1 cellular context compared by ENCODE assay signal in the genomic region with DNA sequence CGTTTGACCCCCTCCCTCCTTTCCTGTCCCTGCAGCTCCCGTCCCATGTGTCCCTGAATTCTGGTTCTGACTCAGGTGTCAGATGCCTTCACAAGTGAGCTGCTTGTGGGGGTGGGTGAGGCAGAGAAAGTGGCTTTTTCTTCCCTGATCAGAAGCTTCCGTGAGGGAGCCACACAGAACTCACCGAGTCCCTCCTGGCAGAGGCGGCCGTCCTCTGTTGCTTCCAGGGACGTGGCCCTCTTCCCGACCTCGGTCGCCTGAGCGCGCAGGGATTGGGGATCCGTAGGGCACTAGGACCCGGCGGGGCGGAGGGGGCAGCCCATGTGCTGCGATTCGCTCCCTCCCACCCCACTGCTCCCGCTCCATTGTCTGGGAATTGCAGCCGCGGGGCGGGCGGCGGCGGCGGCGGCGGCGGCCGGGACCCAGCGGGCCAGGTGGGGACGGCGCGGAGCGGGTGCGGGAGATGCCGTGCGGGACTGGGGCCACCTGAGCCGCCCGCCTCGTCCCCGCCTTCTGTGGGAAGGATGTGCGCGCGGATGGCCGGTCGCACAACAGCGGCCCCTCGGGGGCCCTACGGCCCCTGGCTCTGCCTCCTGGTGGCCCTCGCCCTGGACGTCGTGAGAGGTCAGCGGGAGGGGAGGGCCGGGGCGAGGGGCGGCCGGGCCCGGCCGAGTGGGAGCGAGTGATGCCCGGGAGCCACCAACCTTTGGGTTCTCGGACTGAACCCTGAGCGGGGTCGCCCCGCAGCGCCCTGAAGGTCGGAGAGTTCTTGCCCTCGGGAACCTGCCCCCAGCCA.
A peak's percentile ranks its signal among the peaks of the same experiment; 100 is the strongest.
TF ChIP-seq lines count a peak whose summit lies in the region.

A gene with protein sequence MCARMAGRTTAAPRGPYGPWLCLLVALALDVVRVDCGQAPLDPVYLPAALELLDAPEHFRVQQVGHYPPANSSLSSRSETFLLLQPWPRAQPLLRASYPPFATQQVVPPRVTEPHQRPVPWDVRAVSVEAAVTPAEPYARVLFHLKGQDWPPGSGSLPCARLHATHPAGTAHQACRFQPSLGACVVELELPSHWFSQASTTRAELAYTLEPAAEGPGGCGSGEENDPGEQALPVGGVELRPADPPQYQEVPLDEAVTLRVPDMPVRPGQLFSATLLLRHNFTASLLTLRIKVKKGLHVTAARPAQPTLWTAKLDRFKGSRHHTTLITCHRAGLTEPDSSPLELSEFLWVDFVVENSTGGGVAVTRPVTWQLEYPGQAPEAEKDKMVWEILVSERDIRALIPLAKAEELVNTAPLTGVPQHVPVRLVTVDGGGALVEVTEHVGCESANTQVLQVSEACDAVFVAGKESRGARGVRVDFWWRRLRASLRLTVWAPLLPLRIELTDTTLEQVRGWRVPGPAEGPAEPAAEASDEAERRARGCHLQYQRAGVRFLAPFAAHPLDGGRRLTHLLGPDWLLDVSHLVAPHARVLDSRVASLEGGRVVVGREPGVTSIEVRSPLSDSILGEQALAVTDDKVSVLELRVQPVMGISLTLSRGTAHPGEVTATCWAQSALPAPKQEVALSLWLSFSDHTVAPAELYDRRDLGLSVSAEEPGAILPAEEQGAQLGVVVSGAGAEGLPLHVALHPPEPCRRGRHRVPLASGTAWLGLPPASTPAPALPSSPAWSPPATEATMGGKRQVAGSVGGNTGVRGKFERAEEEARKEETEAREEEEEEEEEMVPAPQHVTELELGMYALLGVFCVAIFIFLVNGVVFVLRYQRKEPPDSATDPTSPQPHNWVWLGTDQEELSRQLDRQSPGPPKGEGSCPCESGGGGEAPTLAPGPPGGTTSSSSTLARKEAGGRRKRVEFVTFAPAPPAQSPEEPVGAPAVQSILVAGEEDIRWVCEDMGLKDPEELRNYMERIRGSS (plus strand): TSS at position 351 of the 796 bp plus-strand sequence. CDS start 174 bp downstream, at position 525.

TF ChIP-seq in GM12878, 131 proteins besides CTCF, POLR2A, EP300 and RAD21 (continued from another document and continues in another):
- TF ChIP-seq, protein P1, sequence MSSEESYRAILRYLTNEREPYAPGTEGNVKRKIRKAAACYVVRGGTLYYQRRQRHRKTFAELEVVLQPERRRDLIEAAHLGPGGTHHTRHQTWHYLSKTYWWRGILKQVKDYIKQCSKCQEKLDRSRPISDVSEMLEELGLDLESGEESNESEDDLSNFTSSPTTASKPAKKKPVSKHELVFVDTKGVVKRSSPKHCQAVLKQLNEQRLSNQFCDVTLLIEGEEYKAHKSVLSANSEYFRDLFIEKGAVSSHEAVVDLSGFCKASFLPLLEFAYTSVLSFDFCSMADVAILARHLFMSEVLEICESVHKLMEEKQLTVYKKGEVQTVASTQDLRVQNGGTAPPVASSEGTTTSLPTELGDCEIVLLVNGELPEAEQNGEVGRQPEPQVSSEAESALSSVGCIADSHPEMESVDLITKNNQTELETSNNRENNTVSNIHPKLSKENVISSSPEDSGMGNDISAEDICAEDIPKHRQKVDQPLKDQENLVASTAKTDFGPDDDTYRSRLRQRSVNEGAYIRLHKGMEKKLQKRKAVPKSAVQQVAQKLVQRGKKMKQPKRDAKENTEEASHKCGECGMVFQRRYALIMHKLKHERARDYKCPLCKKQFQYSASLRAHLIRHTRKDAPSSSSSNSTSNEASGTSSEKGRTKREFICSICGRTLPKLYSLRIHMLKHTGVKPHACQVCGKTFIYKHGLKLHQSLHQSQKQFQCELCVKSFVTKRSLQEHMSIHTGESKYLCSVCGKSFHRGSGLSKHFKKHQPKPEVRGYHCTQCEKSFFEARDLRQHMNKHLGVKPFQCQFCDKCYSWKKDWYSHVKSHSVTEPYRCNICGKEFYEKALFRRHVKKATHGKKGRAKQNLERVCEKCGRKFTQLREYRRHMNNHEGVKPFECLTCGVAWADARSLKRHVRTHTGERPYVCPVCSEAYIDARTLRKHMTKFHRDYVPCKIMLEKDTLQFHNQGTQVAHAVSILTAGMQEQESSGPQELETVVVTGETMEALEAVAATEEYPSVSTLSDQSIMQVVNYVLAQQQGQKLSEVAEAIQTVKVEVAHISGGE (CRISPR knock-in tag; IDR thresholded peaks at IDR 0.05): no peak
- no peak for TF ChIP-seq CBX5 (IDR thresholded peaks at IDR 0.05; ENCODE audit: low read depth)
- TF ChIP-seq LARP7 (IDR thresholded peaks at IDR 0.05): peak; percentile 59; the same call in 1 of the 2 replicates
- TF ChIP-seq MXI1 (IDR thresholded peaks at IDR 0.05; ENCODE audit: low read depth, low read length): no peak
- TF ChIP-seq, protein P2, sequence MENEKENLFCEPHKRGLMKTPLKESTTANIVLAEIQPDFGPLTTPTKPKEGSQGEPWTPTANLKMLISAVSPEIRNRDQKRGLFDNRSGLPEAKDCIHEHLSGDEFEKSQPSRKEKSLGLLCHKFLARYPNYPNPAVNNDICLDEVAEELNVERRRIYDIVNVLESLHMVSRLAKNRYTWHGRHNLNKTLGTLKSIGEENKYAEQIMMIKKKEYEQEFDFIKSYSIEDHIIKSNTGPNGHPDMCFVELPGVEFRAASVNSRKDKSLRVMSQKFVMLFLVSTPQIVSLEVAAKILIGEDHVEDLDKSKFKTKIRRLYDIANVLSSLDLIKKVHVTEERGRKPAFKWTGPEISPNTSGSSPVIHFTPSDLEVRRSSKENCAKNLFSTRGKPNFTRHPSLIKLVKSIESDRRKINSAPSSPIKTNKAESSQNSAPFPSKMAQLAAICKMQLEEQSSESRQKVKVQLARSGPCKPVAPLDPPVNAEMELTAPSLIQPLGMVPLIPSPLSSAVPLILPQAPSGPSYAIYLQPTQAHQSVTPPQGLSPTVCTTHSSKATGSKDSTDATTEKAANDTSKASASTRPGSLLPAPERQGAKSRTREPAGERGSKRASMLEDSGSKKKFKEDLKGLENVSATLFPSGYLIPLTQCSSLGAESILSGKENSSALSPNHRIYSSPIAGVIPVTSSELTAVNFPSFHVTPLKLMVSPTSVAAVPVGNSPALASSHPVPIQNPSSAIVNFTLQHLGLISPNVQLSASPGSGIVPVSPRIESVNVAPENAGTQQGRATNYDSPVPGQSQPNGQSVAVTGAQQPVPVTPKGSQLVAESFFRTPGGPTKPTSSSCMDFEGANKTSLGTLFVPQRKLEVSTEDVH (IDR thresholded peaks at IDR 0.05; ENCODE audit: low read depth, partially characterized antibody): no peak
- TF ChIP-seq POLR2AphosphoS2 (IDR thresholded peaks at IDR 0.05; ENCODE audit: low read depth, low read length): no peak
- TF ChIP-seq MTA3 (IDR thresholded peaks at IDR 0.05; ENCODE audit: borderline replicate concordance, low read length): no peak
- TF ChIP-seq SUZ12 (IDR thresholded peaks at IDR 0.05; ENCODE audit: unreplicated experiment): no peak
- TF ChIP-seq, protein P3, sequence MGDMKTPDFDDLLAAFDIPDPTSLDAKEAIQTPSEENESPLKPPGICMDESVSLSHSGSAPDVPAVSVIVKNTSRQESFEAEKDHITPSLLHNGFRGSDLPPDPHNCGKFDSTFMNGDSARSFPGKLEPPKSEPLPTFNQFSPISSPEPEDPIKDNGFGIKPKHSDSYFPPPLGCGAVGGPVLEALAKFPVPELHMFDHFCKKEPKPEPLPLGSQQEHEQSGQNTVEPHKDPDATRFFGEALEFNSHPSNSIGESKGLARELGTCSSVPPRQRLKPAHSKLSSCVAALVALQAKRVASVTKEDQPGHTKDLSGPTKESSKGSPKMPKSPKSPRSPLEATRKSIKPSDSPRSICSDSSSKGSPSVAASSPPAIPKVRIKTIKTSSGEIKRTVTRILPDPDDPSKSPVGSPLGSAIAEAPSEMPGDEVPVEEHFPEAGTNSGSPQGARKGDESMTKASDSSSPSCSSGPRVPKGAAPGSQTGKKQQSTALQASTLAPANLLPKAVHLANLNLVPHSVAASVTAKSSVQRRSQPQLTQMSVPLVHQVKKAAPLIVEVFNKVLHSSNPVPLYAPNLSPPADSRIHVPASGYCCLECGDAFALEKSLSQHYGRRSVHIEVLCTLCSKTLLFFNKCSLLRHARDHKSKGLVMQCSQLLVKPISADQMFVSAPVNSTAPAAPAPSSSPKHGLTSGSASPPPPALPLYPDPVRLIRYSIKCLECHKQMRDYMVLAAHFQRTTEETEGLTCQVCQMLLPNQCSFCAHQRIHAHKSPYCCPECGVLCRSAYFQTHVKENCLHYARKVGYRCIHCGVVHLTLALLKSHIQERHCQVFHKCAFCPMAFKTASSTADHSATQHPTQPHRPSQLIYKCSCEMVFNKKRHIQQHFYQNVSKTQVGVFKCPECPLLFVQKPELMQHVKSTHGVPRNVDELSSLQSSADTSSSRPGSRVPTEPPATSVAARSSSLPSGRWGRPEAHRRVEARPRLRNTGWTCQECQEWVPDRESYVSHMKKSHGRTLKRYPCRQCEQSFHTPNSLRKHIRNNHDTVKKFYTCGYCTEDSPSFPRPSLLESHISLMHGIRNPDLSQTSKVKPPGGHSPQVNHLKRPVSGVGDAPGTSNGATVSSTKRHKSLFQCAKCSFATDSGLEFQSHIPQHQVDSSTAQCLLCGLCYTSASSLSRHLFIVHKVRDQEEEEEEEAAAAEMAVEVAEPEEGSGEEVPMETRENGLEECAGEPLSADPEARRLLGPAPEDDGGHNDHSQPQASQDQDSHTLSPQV (IDR thresholded peaks at IDR 0.05): no peak
- TF ChIP-seq FOXM1 (IDR thresholded peaks at IDR 0.05; ENCODE audit: low read depth, low read length): no peak
- no peak for TF ChIP-seq CHD4 (IDR thresholded peaks at IDR 0.05)
- no peak; the same call in 1 of the 2 replicates for TF ChIP-seq NR2F1 (conservative IDR thresholded peaks at IDR 0.05)
- TF ChIP-seq MYB (IDR thresholded peaks at IDR 0.05; ENCODE audit: borderline replicate concordance, low read depth, low read length): no peak
- no peak for TF ChIP-seq PAX5 (IDR thresholded peaks at IDR 0.05; ENCODE audit: borderline replicate concordance, low read depth, low read length)
- no peak for TF ChIP-seq HCFC1 (IDR thresholded peaks at IDR 0.05; ENCODE audit: low read length)
- TF ChIP-seq ZSCAN29 (IDR thresholded peaks at IDR 0.05): no peak
- no peak for TF ChIP-seq PML (IDR thresholded peaks at IDR 0.05; ENCODE audit: low read length)
- no peak for TF ChIP-seq BACH1 (IDR thresholded peaks at IDR 0.05; ENCODE audit: borderline replicate concordance)
- no peak for TF ChIP-seq FOS (IDR thresholded peaks at IDR 0.05; ENCODE audit: borderline replicate concordance, extremely low read depth, insufficient read length)
- TF ChIP-seq NR2C2 (IDR thresholded peaks at IDR 0.05; ENCODE audit: borderline replicate concordance, control insufficient read depth, insufficient read length, low read depth): no peak
- no peak for TF ChIP-seq RCOR1 (conservative IDR thresholded peaks at IDR 0.05; ENCODE audit: low read depth, low read length)
- no peak for TF ChIP-seq SMAD1 (IDR thresholded peaks at IDR 0.05; ENCODE audit: low read depth, partially characterized antibody)
- no peak for TF ChIP-seq STAT3 (IDR thresholded peaks at IDR 0.05; ENCODE audit: low read depth, low read length)
- TF ChIP-seq, protein P4, sequence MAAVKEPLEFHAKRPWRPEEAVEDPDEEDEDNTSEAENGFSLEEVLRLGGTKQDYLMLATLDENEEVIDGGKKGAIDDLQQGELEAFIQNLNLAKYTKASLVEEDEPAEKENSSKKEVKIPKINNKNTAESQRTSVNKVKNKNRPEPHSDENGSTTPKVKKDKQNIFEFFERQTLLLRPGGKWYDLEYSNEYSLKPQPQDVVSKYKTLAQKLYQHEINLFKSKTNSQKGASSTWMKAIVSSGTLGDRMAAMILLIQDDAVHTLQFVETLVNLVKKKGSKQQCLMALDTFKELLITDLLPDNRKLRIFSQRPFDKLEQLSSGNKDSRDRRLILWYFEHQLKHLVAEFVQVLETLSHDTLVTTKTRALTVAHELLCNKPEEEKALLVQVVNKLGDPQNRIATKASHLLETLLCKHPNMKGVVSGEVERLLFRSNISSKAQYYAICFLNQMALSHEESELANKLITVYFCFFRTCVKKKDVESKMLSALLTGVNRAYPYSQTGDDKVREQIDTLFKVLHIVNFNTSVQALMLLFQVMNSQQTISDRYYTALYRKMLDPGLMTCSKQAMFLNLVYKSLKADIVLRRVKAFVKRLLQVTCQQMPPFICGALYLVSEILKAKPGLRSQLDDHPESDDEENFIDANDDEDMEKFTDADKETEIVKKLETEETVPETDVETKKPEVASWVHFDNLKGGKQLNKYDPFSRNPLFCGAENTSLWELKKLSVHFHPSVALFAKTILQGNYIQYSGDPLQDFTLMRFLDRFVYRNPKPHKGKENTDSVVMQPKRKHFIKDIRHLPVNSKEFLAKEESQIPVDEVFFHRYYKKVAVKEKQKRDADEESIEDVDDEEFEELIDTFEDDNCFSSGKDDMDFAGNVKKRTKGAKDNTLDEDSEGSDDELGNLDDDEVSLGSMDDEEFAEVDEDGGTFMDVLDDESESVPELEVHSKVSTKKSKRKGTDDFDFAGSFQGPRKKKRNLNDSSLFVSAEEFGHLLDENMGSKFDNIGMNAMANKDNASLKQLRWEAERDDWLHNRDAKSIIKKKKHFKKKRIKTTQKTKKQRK (IDR thresholded peaks at IDR 0.05; ENCODE audit: low read depth, low read length): no peak
- no peak for TF ChIP-seq BMI1 (IDR thresholded peaks at IDR 0.05; ENCODE audit: borderline replicate concordance)
- TF ChIP-seq IKZF2 (IDR thresholded peaks at IDR 0.05): peak; percentile 36 to 55; a peak in 2 of 4 replicates
- TF ChIP-seq, protein P5, sequence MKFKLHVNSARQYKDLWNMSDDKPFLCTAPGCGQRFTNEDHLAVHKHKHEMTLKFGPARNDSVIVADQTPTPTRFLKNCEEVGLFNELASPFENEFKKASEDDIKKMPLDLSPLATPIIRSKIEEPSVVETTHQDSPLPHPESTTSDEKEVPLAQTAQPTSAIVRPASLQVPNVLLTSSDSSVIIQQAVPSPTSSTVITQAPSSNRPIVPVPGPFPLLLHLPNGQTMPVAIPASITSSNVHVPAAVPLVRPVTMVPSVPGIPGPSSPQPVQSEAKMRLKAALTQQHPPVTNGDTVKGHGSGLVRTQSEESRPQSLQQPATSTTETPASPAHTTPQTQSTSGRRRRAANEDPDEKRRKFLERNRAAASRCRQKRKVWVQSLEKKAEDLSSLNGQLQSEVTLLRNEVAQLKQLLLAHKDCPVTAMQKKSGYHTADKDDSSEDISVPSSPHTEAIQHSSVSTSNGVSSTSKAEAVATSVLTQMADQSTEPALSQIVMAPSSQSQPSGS (IDR thresholded peaks at IDR 0.05; ENCODE audit: low read length): no peak
- TF ChIP-seq TCF3 (IDR thresholded peaks at IDR 0.05; ENCODE audit: borderline replicate concordance, insufficient read depth, low read depth, low read length): no peak
- TF ChIP-seq YY1 (IDR thresholded peaks at IDR 0.05; ENCODE audit: low read depth, low read length): no peak
- no peak for TF ChIP-seq MYC (IDR thresholded peaks at IDR 0.05; ENCODE audit: insufficient read depth, insufficient read length, insufficient replicate concordance, low read length, severe bottlenecking)
- TF ChIP-seq CREM (IDR thresholded peaks at IDR 0.05; ENCODE audit: low read depth): no peak
